8 cellular contexts compared by ENCODE assay signal in the genomic region with DNA sequence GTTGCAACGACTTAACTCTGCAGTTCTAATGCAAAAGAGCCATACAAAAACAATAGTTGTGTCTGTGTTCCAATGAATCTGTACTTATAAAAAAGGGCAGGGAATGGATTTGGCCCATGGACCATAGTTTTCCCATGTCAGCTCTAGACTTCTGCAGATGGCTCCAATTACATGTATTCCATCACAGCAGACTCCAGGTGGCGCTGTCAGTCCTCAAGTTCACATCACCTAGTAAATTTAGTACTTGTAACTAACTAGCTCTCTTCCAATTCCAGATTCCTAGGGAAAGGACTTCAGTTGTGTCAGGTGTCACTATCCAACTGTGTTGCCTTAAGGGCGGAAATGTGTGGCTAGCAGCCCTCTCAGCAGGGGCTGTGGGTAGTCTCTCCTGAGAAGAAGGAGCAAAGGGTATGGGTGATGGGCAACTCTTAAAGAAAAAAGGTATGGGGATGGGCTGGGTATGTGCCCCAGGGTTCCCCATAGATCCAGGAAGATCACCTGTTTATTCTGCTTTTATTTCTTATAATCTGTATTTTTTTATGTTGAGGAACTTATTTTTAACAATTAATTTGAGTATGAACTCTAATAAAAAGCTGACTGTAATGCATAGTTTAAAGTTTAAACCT. TPM values are rescaled to one million over a fixed set of nuclear protein-coding genes. Genes with fewer than 3 reads are reported as not detected.
DNase-seq lines count a peak whose midpoint lies in the region; ATAC-seq and TF ChIP-seq lines count a peak whose summit lies in the region.

No MANE protein-coding gene starts in this region.

- H3K27me3 Mint-ChIP-seq in CD4-positive, alpha-beta memory T cell: no peaks in the 10 kb centered on the region
- H3K27me3 Mint-ChIP-seq in activated T-cell treated with anti-CD3 and anti-CD28 coated beads, Interleukin-2, amount 50 U/mL, for 4 hours (ENCODE audit: low read depth): no peaks in the 10 kb centered on the region

- no peak overlapping the region for H3K27ac ChIP-seq in CD4-positive, alpha-beta memory T cell (ENCODE audit: low read depth, low read length)
- H3K27ac ChIP-seq in Panc1 (ENCODE audit: low read length) (no peak overlapping the region), testis (no peak overlapping the region)

- in situ Hi-C loops in Panc1 (cut with HindIII; ENCODE audit: low pct_unique_long_range_greater_than_20kb, low sequenced_read_pairs): no loop called here

- CTCF ChIA-PET in CD4-positive, alpha-beta memory T cell (lab: Charles Lee; ENCODE audit: partially characterized antibody): interaction anchor here (0.8 to 6.6 kb wide), 34 partner anchors 8 to 551 kb away, joined by 3 to 47 read pairs (median 5); partner anchors contain the start of genes BBS4 and HIGD2B
- CTCF ChIA-PET in Panc1 (lab: Charles Lee): interaction anchor here (0.5 to 1.1 kb wide), 5 partner anchors 12 to 546 kb away, joined by 3 to 4 read pairs (median 3); no protein-coding TSS in a partner anchor

- H3K36me3 ChIP-seq in CD4-positive, alpha-beta memory T cell (ENCODE audit: insufficient read depth, low read length): no peaks in the 10 kb centered on the region
- H3K36me3 ChIP-seq in Panc1 (ENCODE audit: control insufficient read depth, insufficient read depth, low read length) (peaks cover 2% of the 10 kb centered on the region; the same call in 1 of the 2 replicates), testis (ENCODE audit: low read depth, missing control alignments) (no peaks in the 10 kb centered on the region)

- no peaks in the 10 kb centered on the region for H3K4me1 Mint-ChIP-seq in CD4-positive, alpha-beta memory T cell
- peaks cover 2% of the 10 kb centered on the region for H3K4me1 Mint-ChIP-seq in activated T-cell treated with anti-CD3 and anti-CD28 coated beads, Interleukin-2, amount 50 U/mL, for 4 hours (ENCODE audit: low read depth)

- intact Hi-C loops in CD4-positive, alpha-beta memory T cell (cut with micrococcal nuclease): loop anchor here (1.0 to 5.0 kb wide), 5 partner anchors 62 to 551 kb away; no protein-coding TSS in a partner anchor
- intact Hi-C loops in Panc1 (cut with micrococcal nuclease; ENCODE audit: unreplicated experiment): loop anchor here (5.0 kb wide), 1 partner anchor 360 kb away; no protein-coding TSS in a partner anchor
- intact Hi-C loops in testis (cut with DNase I; ENCODE audit: low total_unique reads): no loop called here

- WGBS in testis, 2 donors: 52 to 56% methylated on average over 3 of the region's 3 CpGs

- no peaks in the 10 kb centered on the region for H3K27me3 ChIP-seq in CD4-positive, alpha-beta memory T cell (ENCODE audit: insufficient read depth, low read length)
- H3K27me3 ChIP-seq in Panc1 (ENCODE audit: control insufficient read depth, insufficient read depth, low read length) (no peaks in the 10 kb centered on the region), testis (no peaks in the 10 kb centered on the region)

- H3K4me3 Mint-ChIP-seq in CD4-positive, alpha-beta memory T cell: no peak overlapping the region
- H3K4me3 Mint-ChIP-seq in activated T-cell treated with anti-CD3 and anti-CD28 coated beads, Interleukin-2, amount 50 U/mL, for 4 hours: no peak overlapping the region

- H3K9me3 Mint-ChIP-seq in CD4-positive, alpha-beta memory T cell: no peaks in the 10 kb centered on the region
- H3K9me3 Mint-ChIP-seq in activated T-cell treated with anti-CD3 and anti-CD28 coated beads, Interleukin-2, amount 50 U/mL, for 4 hours: no peaks in the 10 kb centered on the region

- no peaks in the 10 kb centered on the region for H3K9me3 ChIP-seq in CD4-positive, alpha-beta memory T cell (ENCODE audit: control insufficient read depth in 1 of 2, low read length in 2 of 2)
- H3K9me3 ChIP-seq in Panc1 (ENCODE audit: control insufficient read depth, insufficient read depth, low read depth, low read length) (no peaks in the 10 kb centered on the region), testis (no peaks in the 10 kb centered on the region)

- peaks cover 17 to 23% of the 10 kb centered on the region in 2 donors for H3K36me3 Mint-ChIP-seq in CD4-positive, alpha-beta memory T cell
- peaks cover 22% of the 10 kb centered on the region for H3K36me3 Mint-ChIP-seq in activated T-cell treated with anti-CD3 and anti-CD28 coated beads, Interleukin-2, amount 50 U/mL, for 4 hours (ENCODE audit: insufficient read depth)

- peak; percentile 40 to 64 (median 60) for DNase-seq in CD4-positive, alpha-beta memory T cell
- peak; percentile 48 for DNase-seq in HS-27A (ENCODE audit: low read depth)
- peak; percentile 38 for DNase-seq in Panc1 (ENCODE audit: low read depth, low spot score)
- DNase-seq in activated T-cell treated with anti-CD3 and anti-CD28 coated beads, Interleukin-2, amount 50 U/mL, for 4 hours: peak; percentile 60
- peak; percentile 92 for DNase-seq in fibroblast of peridontal ligament (ENCODE audit: extremely low read depth)
- peak in 39 of 56 donors; percentile 0 to 75 (median 21) for DNase-seq in nucleus accumbens (lab: John Stamatoyannopoulos, UW)
- peak; percentile 78 for DNase-seq in testis
- DNase-seq in 8988T: no peak

- ATAC-seq in Panc1: peak; percentile 88
- peak in 1 of 2 donors; percentile 40 for ATAC-seq in activated T-cell treated with anti-CD3 and anti-CD28 coated beads, Interleukin-2, amount 50 U/mL, for 4 hours

- no peak overlapping the region for H3K4me3 ChIP-seq in CD4-positive, alpha-beta memory T cell (ENCODE audit: low read length in 2 of 2)
- no peak overlapping the region for H3K4me3 ChIP-seq in Panc1 (ENCODE audit: low read depth in 2 of 2, low read length in 2 of 2)
- H3K4me3 ChIP-seq in testis: no peak overlapping the region

- H3K4me1 ChIP-seq in CD4-positive, alpha-beta memory T cell (ENCODE audit: insufficient read depth, low read length): no peaks in the 10 kb centered on the region
- H3K4me1 ChIP-seq in Panc1 (ENCODE audit: control insufficient read depth, insufficient read depth, low read length) (no peaks in the 10 kb centered on the region), testis (no peaks in the 10 kb centered on the region)

- POLR2A ChIA-PET in CD4-positive, alpha-beta memory T cell (lab: Charles Lee; ENCODE audit: partially characterized antibody): interaction anchor here (0.9 kb wide), 1 partner anchor 360 kb away, joined by 6 read pairs; no protein-coding TSS in a partner anchor
- POLR2A ChIA-PET in Panc1 (lab: Charles Lee): interaction anchor here (0.6 kb wide), 1 partner anchor 12 kb away, joined by 3 read pairs; no protein-coding TSS in a partner anchor

- H3K27ac Mint-ChIP-seq in CD4-positive, alpha-beta memory T cell: peak overlapping the region in 2 of 7 donors; percentile 27 to 29

- peak; percentile 89 for TF ChIP-seq CTCF in Panc1 (IDR thresholded peaks at IDR 0.05)
- TF ChIP-seq CTCF in testis (IDR thresholded peaks at IDR 0.05): peak in 2 of 3 experiments; percentile 55 to 68

- no TSS peak for BruUV-seq in Panc1 (replicated peaks; lab: Mats Ljungman, UMichigan)

- TF ChIP-seq POLR2A in testis (IDR thresholded peaks at IDR 0.05): no peak

RNA-seq across cellular contexts. Expression of gene BBS4, which starts 36.2 kb away (rescaled TPM):
- 10 to 100 TPM; 19.1 to 22.2 TPM for total RNA-seq in CD4-positive, alpha-beta memory T cell
- 10 to 100 TPM in 1 of 2 donors, 1 to 10 TPM in 1; 7.7 to 13.8 TPM for polyA plus RNA-seq in CD4-positive, alpha-beta memory T cell
- total RNA-seq in Panc1 (2021; ENCODE audit: unreplicated experiment) (17.9 TPM), testis (10 to 100 TPM; 50.7 to 83.9 TPM)
- polyA plus RNA-seq in Panc1 (2012; ENCODE audit: insufficient read length): 13.9 TPM
- 10 to 100 TPM; 12.1 to 16.5 (median 15.0) TPM for total RNA-seq in activated T-cell treated with anti-CD3 and anti-CD28 coated beads, Interleukin-2, amount 50 U/mL, for 4 hours
- polyA plus RNA-seq in testis (ENCODE audit: insufficient read depth, low read depth, low replicate concordance): 48.7 TPM

RNA-seq across cellular contexts. Expression of gene HIGD2B, which starts 36.2 kb away (rescaled TPM):
- under 1 TPM; 0.39 to 0.41 TPM for total RNA-seq in CD4-positive, alpha-beta memory T cell
- polyA plus RNA-seq in CD4-positive, alpha-beta memory T cell: not detected
- 0.21 TPM for total RNA-seq in Panc1 (2021; ENCODE audit: unreplicated experiment)
- polyA plus RNA-seq in Panc1 (2012; ENCODE audit: insufficient read length): not detected
- under 1 TPM in 2 of 3 donors, not detected in 1; 0.18 to 0.33 TPM for total RNA-seq in activated T-cell treated with anti-CD3 and anti-CD28 coated beads, Interleukin-2, amount 50 U/mL, for 4 hours
- 1 to 10 TPM; 2.2 to 2.4 TPM for total RNA-seq in testis
- polyA plus RNA-seq in testis (ENCODE audit: insufficient read depth, low read depth, low replicate concordance): 10.2 TPM
